Comparison of ENCODE assay signal across 13 cellular contexts in the genomic region with DNA sequence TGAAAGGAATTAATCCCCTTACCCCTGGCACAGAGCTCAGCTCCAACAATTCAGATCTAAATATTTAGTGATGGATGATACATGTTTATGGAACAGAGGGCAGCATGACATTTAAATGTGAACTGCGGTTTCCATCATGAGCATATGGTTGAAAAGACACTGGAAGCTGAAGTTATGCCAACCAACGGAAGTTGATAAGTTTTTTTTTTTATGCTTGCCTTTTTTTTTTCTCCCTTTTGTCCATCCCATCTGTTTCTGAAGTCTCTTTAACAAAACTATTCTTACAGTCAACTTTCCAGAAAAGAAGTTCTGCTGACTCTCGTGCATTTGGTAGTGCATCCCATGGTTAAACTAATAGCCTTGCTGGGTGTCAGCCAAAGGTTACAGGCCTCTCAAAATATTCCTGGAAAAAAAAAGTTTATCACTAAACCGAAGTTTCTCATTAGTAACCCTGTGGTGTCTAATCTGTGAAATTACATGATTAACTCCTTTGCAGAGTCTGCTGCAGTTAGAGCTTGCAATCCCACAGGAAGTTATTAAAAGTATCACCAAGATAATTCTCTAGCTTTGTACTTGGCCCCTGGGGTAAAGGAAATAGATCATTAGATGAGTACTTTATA.
DNase-seq lines count a peak whose midpoint lies in the region; FAIRE-seq and TF ChIP-seq lines count a peak whose summit lies in the region.
"Had no signal": no experiment of that assay in that cellular context is flagged by ENCODE, and none has a peak within 500 bp of the region (broad histone marks: within the 10 kb centered on the region; RNA-seq: fewer than 3 reads in every experiment).

No MANE protein-coding gene starts in this region.

- DNase-seq in GM23248 (peak; percentile 53), RCC 7860 (ENCODE audit: low spot score) (peak; percentile 86), fibroblast of peridontal ligament (ENCODE audit: extremely low read depth) (peak; percentile 83), DMS53 (lab: John Stamatoyannopoulos, UW) (no peak), lower leg skin (ENCODE audit: low spot score in 2 of 2) (no peak), endodermal cell (no peak)
- DNase-seq: activated CD4-positive, alpha-beta T cell treated with anti-CD3 and anti-CD28 coated beads for 4 hours; activated naive CD4-positive, alpha-beta T cell treated with anti-CD3 and anti-CD28 coated beads for 36 hours; SHP77; stimulated activated CD4-positive, alpha-beta T cell treated with anti-CD3 and anti-CD28 coated beads, Interleukin-2, amount 100 ng/mL, for 24 hours; stimulated activated naive CD8-positive, alpha-beta T cell treated with anti-CD3 and anti-CD28 coated beads, Interleukin-15, amount 100 ng/mL, for 72 hours had no signal

- peak; percentile 96 for FAIRE-seq in RCC 7860 (lab: Jason Lieb, UNC)

- H4K20me1 ChIP-seq in GM23248 (ENCODE audit: insufficient read depth): no peaks in the 10 kb centered on the region

- H3K27ac ChIP-seq in GM23248 (peak overlapping the region; percentile 38), endodermal cell (ENCODE audit: low read depth, low read length) (no peak overlapping the region)

- H3K27me3 ChIP-seq in GM23248 (replicated peaks; ENCODE audit: insufficient read depth) (no peaks in the 10 kb centered on the region), skeletal muscle satellite cell (ENCODE audit: control insufficient read depth, insufficient read depth, low read length) (no peaks in the 10 kb centered on the region), endodermal cell (ENCODE audit: control insufficient read depth, insufficient read depth, low read length, poor library complexity, severe bottlenecking) (peaks cover 26% of the 10 kb centered on the region)

- intact Hi-C loops in lower leg skin (cut with DNase I; ENCODE audit: low total_unique reads): no loop called here

- H3K4me1 ChIP-seq in GM23248 (ENCODE audit: insufficient read depth) (peaks cover 49% of the 10 kb centered on the region), skeletal muscle satellite cell (ENCODE audit: control insufficient read depth, insufficient read depth, low read length) (peaks cover 33% of the 10 kb centered on the region), endodermal cell (ENCODE audit: control insufficient read depth, insufficient read depth, low read length) (peaks cover 3% of the 10 kb centered on the region)

- H3K4me1 Mint-ChIP-seq in endodermal cell: peaks cover 15% of the 10 kb centered on the region
- H3K4me1 Mint-ChIP-seq: stimulated activated naive CD8-positive, alpha-beta T cell treated with anti-CD3 and anti-CD28 coated beads, Interleukin-15, amount 100 ng/mL, for 72 hours had no signal

- H2AFZ ChIP-seq in GM23248: no peak overlapping the region

- in situ Hi-C loops in GM23248 (cut with MboI): no loop called here

- no peaks in the 10 kb centered on the region for H3K9me2 ChIP-seq in GM23248 (ENCODE audit: insufficient read depth)

- H3K4me3 ChIP-seq in GM23248: no peak overlapping the region
- H3K4me3 ChIP-seq in skeletal muscle satellite cell (ENCODE audit: low read length): no peak overlapping the region
- no peak overlapping the region for H3K4me3 ChIP-seq in lower leg skin (ENCODE audit: low read depth, poor library complexity, severe bottlenecking)
- no peak overlapping the region for H3K4me3 ChIP-seq in endodermal cell (ENCODE audit: low read length)

- peaks cover 19% of the 10 kb centered on the region for H3K27me3 Mint-ChIP-seq in endodermal cell (ENCODE audit: insufficient read depth)

- no peaks in the 10 kb centered on the region for H3K79me2 ChIP-seq in GM23248 (ENCODE audit: insufficient read depth)

- H3K9ac ChIP-seq in GM23248 (no peak overlapping the region), skeletal muscle satellite cell (ENCODE audit: low read depth, low read length) (peak overlapping the region; percentile 67), endodermal cell (ENCODE audit: extremely low read depth, low read length, poor library complexity, severe bottlenecking) (no peak overlapping the region)

- peaks cover 23% of the 10 kb centered on the region for H3F3A ChIP-seq in GM23248 (ENCODE audit: insufficient read depth)

- H3K9me3 ChIP-seq in GM23248 (ENCODE audit: low read depth) (no peaks in the 10 kb centered on the region), skeletal muscle satellite cell (replicated peaks; ENCODE audit: low read length) (no peaks in the 10 kb centered on the region), endodermal cell (ENCODE audit: control insufficient read depth, low read length) (no peaks in the 10 kb centered on the region)

- WGBS in GM23248 (ENCODE audit: low coverage in 1 of 2, low lambda C conversion rate in 2 of 2, missing lambda C conversion rate in 2 of 2), 2 experiments: 10 to 12% methylated on average over 4 of the region's 4 CpGs
- WGBS in lower leg skin, 2 donors: 34 to 40% methylated on average over 4 of the region's 4 CpGs
- WGBS in endodermal cell (ENCODE audit: insufficient coverage in 1 of 2, insufficient read length in 1 of 2), 2 experiments: 77 to 85% methylated on average over 2 to 4 of the region's 4 CpGs

- H3K4me2 ChIP-seq in GM23248 (ENCODE audit: unreplicated experiment): peak overlapping the region; percentile 47
- H3K4me2 ChIP-seq in skeletal muscle satellite cell (ENCODE audit: low read length): peak overlapping the region; percentile 7

- no peaks in the 10 kb centered on the region for H3K9me3 Mint-ChIP-seq in endodermal cell
- H3K9me3 Mint-ChIP-seq: activated naive CD4-positive, alpha-beta T cell treated with anti-CD3 and anti-CD28 coated beads for 36 hours; neural crest cell; stimulated activated naive CD8-positive, alpha-beta T cell treated with anti-CD3 and anti-CD28 coated beads, Interleukin-15, amount 100 ng/mL, for 72 hours had no signal

- H3K36me3 ChIP-seq in GM23248 (ENCODE audit: low read depth) (no peaks in the 10 kb centered on the region), skeletal muscle satellite cell (ENCODE audit: insufficient read depth, low read length) (no peaks in the 10 kb centered on the region), endodermal cell (ENCODE audit: control insufficient read depth, insufficient read depth, low read length) (no peaks in the 10 kb centered on the region)

- no peak overlapping the region for H3K27ac Mint-ChIP-seq in endodermal cell
- H3K27ac Mint-ChIP-seq: activated naive CD4-positive, alpha-beta T cell treated with anti-CD3 and anti-CD28 coated beads for 36 hours; stimulated activated naive CD8-positive, alpha-beta T cell treated with anti-CD3 and anti-CD28 coated beads, Interleukin-15, amount 100 ng/mL, for 72 hours had no signal

- no peak for TF ChIP-seq CTCF in lower leg skin (IDR thresholded peaks at IDR 0.05)
- no peak for TF ChIP-seq CTCF in endodermal cell (conservative IDR thresholded peaks at IDR 0.05)

- TF ChIP-seq POLR2A in lower leg skin (IDR thresholded peaks at IDR 0.05): no peak

- no peak overlapping the region for H3K4me3 Mint-ChIP-seq in endodermal cell
- H3K4me3 Mint-ChIP-seq: activated naive CD4-positive, alpha-beta T cell treated with anti-CD3 and anti-CD28 coated beads for 36 hours; neural crest cell; stimulated activated naive CD8-positive, alpha-beta T cell treated with anti-CD3 and anti-CD28 coated beads, Interleukin-15, amount 100 ng/mL, for 72 hours had no signal

- no peaks in the 10 kb centered on the region for H3K36me3 Mint-ChIP-seq in endodermal cell (ENCODE audit: low read depth)

Comparison
In these comparisons a context has a peak if more than half of its experiments do, and no peak if none do; other contexts are left out.
1. DNase-seq: peak in GM23248 (single experiment), RCC 7860 (single experiment) and fibroblast of peridontal ligament (single experiment); none in DMS53 (single experiment), lower leg skin (0 of 2) and endodermal cell (single experiment).